19 cellular contexts compared by ENCODE assay signal in the genomic region with DNA sequence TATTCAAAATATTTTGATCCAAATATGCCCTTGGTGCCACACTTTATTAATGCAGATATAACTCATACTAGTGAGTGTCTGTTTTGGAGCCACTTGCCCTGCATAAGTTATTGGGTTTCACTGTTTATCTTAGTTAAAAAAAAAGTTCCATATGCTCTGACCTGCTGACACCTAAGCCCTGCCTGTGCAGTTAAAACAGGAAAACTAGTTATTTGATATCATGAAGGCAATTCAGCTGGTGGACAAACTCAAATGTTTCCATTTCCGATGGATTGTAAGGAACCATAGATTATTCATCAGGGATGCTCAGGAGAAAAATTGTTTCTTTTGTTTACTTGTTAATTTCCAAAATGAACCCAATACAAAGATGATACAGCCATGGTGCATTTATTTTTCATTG.
"Had no signal": no experiment of that assay in that cellular context is flagged by ENCODE, and none has a peak within 500 bp of the region (broad histone marks: within the 10 kb centered on the region; RNA-seq: fewer than 3 reads in every experiment).

No MANE protein-coding gene starts in this region.

- H3K4me3 ChIP-seq: MG63 had no signal

- H3K9ac ChIP-seq: SK-N-SH had no signal

- H3K27ac ChIP-seq: RWPE1 had no signal

- H3K27me3 ChIP-seq: MG63 had no signal

- DNase-seq: IMR-90, Karpas-422, KG1, MG63, NCI-H1092 treated with DMSO at 0.1 percent for 48 hours, NCI-H1436, NCI-H187, NCI-H2029, NCI-H2081 treated with DMSO at 0.1 percent for 48 hours, NCI-H2227 treated with DMSO at 0.1 percent for 48 hours, NCI-H526 treated with DMSO at 0.1 percent for 48 hours, NCI-H82, PC-3, SHP77, SK-N-SH, SW 1271, T-cell had no signal

- H3K4me2 ChIP-seq: SK-N-SH had no signal

- ATAC-seq: Panc1, PC-3, T-cell had no signal

- H3K9me3 ChIP-seq: MG63, SK-N-SH had no signal

- H3K36me3 ChIP-seq: MG63 had no signal
